In the genomic region with DNA sequence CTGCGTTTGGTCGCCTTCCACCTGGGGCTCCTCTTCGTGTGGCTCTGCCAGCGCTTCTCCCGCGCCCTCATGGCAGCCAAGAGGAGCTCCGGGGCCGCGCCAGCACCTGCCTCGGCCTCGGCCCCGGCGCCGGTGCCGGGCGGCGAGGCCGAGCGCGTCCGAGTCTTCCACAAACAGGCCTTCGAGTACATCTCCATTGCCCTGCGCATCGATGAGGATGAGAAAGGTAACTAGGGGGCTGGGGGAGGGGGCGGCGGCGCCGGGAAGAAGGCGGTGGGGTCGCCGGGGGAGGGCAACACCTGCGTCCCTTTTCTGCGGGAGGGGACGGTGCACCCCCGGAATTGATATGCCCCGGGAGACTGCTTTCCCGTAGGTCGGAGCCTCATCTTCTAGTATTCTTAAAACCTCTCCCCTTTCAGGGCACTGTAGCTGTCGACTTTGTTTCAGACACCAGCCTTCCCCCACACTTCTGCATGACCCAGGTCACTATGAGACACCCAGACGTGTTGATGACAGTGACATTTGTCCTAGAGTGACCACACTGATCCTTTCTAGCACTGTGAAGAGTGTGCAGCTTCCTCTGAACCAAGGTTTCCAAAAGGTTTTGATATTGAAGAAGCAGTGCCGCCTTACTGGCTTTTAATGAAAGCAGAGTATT, we compare ENCODE assay signal across 8 cellular contexts. TPM values are rescaled to one million over a fixed set of nuclear protein-coding genes. Genes with fewer than 3 reads are reported as not detected.
DNase-seq lines count a peak whose midpoint lies in the region; ATAC-seq and TF ChIP-seq lines count a peak whose summit lies in the region.

No MANE protein-coding gene starts in this region.

- H3K9me2 ChIP-seq in hepatocyte (replicated peaks; ENCODE audit: insufficient read depth), result no peaks in the 10 kb centered on the region

- peaks cover 3% of the 10 kb centered on the region for H3K36me3 Mint-ChIP-seq in activated naive CD8-positive, alpha-beta T cell treated with anti-CD3 and anti-CD28 coated beads for 36 hours

- H3K36me3 ChIP-seq in GM06990 (ENCODE audit: control insufficient read depth, insufficient read depth, low read length) (no peaks in the 10 kb centered on the region), hepatocyte (replicated peaks; ENCODE audit: insufficient read depth, low read depth) (no peaks in the 10 kb centered on the region)

- peak overlapping the region; percentile 85 for H3K4me3 ChIP-seq in GM06990 (replicated peaks; ENCODE audit: low read depth, low read length)
- peak overlapping the region; percentile 80 for H3K4me3 ChIP-seq in hepatocyte
- H3K4me3 ChIP-seq in skeletal muscle cell (ENCODE audit: low read depth, low read length), result peak overlapping the region; percentile 72

- peak overlapping the region; percentile 87 for H2AFZ ChIP-seq in hepatocyte

- H4K20me1 ChIP-seq in hepatocyte (ENCODE audit: insufficient read depth, poor library complexity, severe bottlenecking), result peaks cover 3% of the 10 kb centered on the region

- no peak for TF ChIP-seq CTCF in GM06990 (IDR thresholded peaks at IDR 0.05; ENCODE audit: insufficient read depth, low read length, poor library complexity, severe bottlenecking)
- no peak for TF ChIP-seq CTCF in hepatocyte (IDR thresholded peaks at IDR 0.05; ENCODE audit: poor library complexity)

- no peaks in the 10 kb centered on the region for H3K27me3 Mint-ChIP-seq in activated naive CD8-positive, alpha-beta T cell treated with anti-CD3 and anti-CD28 coated beads for 36 hours

- H3K4me2 ChIP-seq in hepatocyte, result peak overlapping the region; percentile 84

- H3K79me2 ChIP-seq in hepatocyte, result peaks cover 46% of the 10 kb centered on the region

- intact Hi-C loops in posterior vena cava (cut with DNase I), result no loop called here

- H3K9me3 Mint-ChIP-seq in activated naive CD8-positive, alpha-beta T cell treated with anti-CD3 and anti-CD28 coated beads for 36 hours, result no peaks in the 10 kb centered on the region

- ATAC-seq in GM21619 (IDR thresholded peaks at IDR 0.05; ENCODE audit: unreplicated experiment), result peak; percentile 1

- WGBS in hepatocyte (ENCODE audit: low lambda C conversion rate, missing lambda C conversion rate), result 1% methylated on average over 34 of the region's 41 CpGs

- DNase-seq in GM06990 (ENCODE audit: extremely low read depth, insufficient read length) (no peak), NCI-H146 (lab: John Stamatoyannopoulos, UW) (peak; percentile 58), hepatocyte (ENCODE audit: low spot score) (peak; percentile 13), skeletal muscle cell (ENCODE audit: low read depth) (no peak), posterior vena cava (ENCODE audit: low spot score) (no peak), NCI-H345 (lab: John Stamatoyannopoulos, UW) (no peak)
- no peak for DNase-seq in activated naive CD8-positive, alpha-beta T cell treated with anti-CD3 and anti-CD28 coated beads for 36 hours

- H3K4me1 Mint-ChIP-seq in activated naive CD8-positive, alpha-beta T cell treated with anti-CD3 and anti-CD28 coated beads for 36 hours, result peaks cover 27% of the 10 kb centered on the region

- H3K27me3 ChIP-seq in GM06990 (replicated peaks; ENCODE audit: control insufficient read depth, insufficient read depth, low read length), result no peaks in the 10 kb centered on the region
- no peaks in the 10 kb centered on the region for H3K27me3 ChIP-seq in hepatocyte

- H3K27ac Mint-ChIP-seq in activated naive CD8-positive, alpha-beta T cell treated with anti-CD3 and anti-CD28 coated beads for 36 hours, result peak overlapping the region; percentile 90

- no peaks in the 10 kb centered on the region for H3K9me3 ChIP-seq in hepatocyte (ENCODE audit: low read depth)

- H3K27ac ChIP-seq in hepatocyte, result peak overlapping the region; percentile 93

- peak overlapping the region; percentile 94 for H3K4me3 Mint-ChIP-seq in activated naive CD8-positive, alpha-beta T cell treated with anti-CD3 and anti-CD28 coated beads for 36 hours

- no peaks in the 10 kb centered on the region for H3K4me1 ChIP-seq in hepatocyte (ENCODE audit: insufficient read depth)

RNA-seq across cellular contexts. Expression of a gene that starts 0.8 kb away (rescaled TPM):
- total RNA-seq in activated naive CD8-positive, alpha-beta T cell treated with anti-CD3 and anti-CD28 coated beads for 36 hours, result 10 to 100 TPM; 17.9 to 18.0 TPM
- total RNA-seq in hepatocyte, result 31.1 and 32.4 TPM in 2 replicates
- polyA plus RNA-seq in hepatocyte, result 8.9 and 9.0 TPM in 2 replicates
- 10 to 100 TPM; 11.1 to 12.6 TPM for total RNA-seq in posterior vena cava

RNA-seq across cellular contexts. Expression of a gene that starts 24.5 kb away (rescaled TPM):
- total RNA-seq in activated naive CD8-positive, alpha-beta T cell treated with anti-CD3 and anti-CD28 coated beads for 36 hours, result 10 to 100 TPM; 69.4 to 72.5 TPM
- total RNA-seq in hepatocyte, result 108 and 120 TPM in 2 replicates
- 117 and 121 TPM in 2 replicates for polyA plus RNA-seq in hepatocyte
- 10 to 100 TPM; 41.6 to 45.5 TPM for total RNA-seq in posterior vena cava

RNA-seq across cellular contexts. Expression of a gene that starts 53.3 kb away (rescaled TPM):
- total RNA-seq in activated naive CD8-positive, alpha-beta T cell treated with anti-CD3 and anti-CD28 coated beads for 36 hours, result 10 to 100 TPM; 62.2 to 62.8 TPM
- total RNA-seq in hepatocyte (26.0 and 58.8 TPM in 2 replicates), posterior vena cava (10 to 100 TPM; 33.5 to 44.7 TPM)
- polyA plus RNA-seq in hepatocyte, result 35.1 and 43.9 TPM in 2 replicates

Comparison
In these comparisons a context has a peak if more than half of its experiments do, and no peak if none do; other contexts are left out.
1. DNase-seq: peak in NCI-H146 (single experiment) and hepatocyte (single experiment); none in GM06990 (single experiment), activated naive CD8-positive, alpha-beta T cell treated with anti-CD3 and anti-CD28 coated beads for 36 hours (single experiment), skeletal muscle cell (single experiment), posterior vena cava (single experiment) and NCI-H345 (single experiment).
2. Peak in every context shown above with its lines, with median percentiles within 50 percentile points of each other: H3K4me3 ChIP-seq.